Comparison of ENCODE assay signal across 21 cellular contexts in genomic region chr1:203742446-203742845, GRCh38. TPM values are rescaled to one million over a fixed set of nuclear protein-coding genes. Genes with fewer than 3 reads are reported as not detected.
DNase-seq lines count a peak whose midpoint lies in the region; ATAC-seq and TF ChIP-seq lines count a peak whose summit lies in the region.
"Had no signal": no experiment of that assay in that cellular context is flagged by ENCODE, and none has a peak within 500 bp of the region (broad histone marks: within the 10 kb centered on the region; RNA-seq: fewer than 3 reads in every experiment).

No MANE protein-coding gene starts in this region.

- H3K9me1 ChIP-seq in IMR-90 (ENCODE audit: insufficient read depth, low read length), result peaks cover 14% of the 10 kb centered on the region

- intact Hi-C loops in IMR-90 (cut with micrococcal nuclease), result no loop called here
- intact Hi-C loops in sigmoid colon (cut with DNase I), result loop anchor here (5.0 kb wide), 1 partner anchor 70 kb away; no protein-coding TSS in a partner anchor

- H3K9ac ChIP-seq in IMR-90 (ENCODE audit: low read depth, low read length), result no peak overlapping the region
- H3K9ac ChIP-seq: SK-N-SH had no signal

- H4K91ac ChIP-seq in IMR-90 (ENCODE audit: insufficient read depth, low read depth, low read length), result no peak overlapping the region

- H3K18ac ChIP-seq in IMR-90 (ENCODE audit: low read depth, low read length), result no peak overlapping the region

- H2AK9ac ChIP-seq in IMR-90 (replicated peaks; ENCODE audit: low read depth, low read length, poor library complexity), result no peak overlapping the region

- TF ChIP-seq EP300 in sigmoid colon (IDR thresholded peaks at IDR 0.05), result no peak

- no peak overlapping the region for H3K56ac ChIP-seq in IMR-90 (ENCODE audit: extremely low read depth, insufficient read depth, low read length)

- TF ChIP-seq CTCF in IMR-90 (conservative IDR thresholded peaks at IDR 0.05; ENCODE audit: low read depth, low read length) (no peak), sigmoid colon (IDR thresholded peaks at IDR 0.05) (no peak)

- WGBS in IMR-90 (ENCODE audit: extremely low coverage in 2 of 2, insufficient read length in 1 of 2), 2 experiments, result no CpG with 5 or more reads among the region's 3 CpGs
- WGBS in sigmoid colon, 2 donors, result 76 to 79% methylated on average over 3 of the region's 3 CpGs

- H2AFZ ChIP-seq in IMR-90 (replicated peaks; ENCODE audit: low read length, poor library complexity), result no peak overlapping the region

- TF ChIP-seq RAD21 in IMR-90 (IDR thresholded peaks at IDR 0.05; ENCODE audit: low read length), result no peak

- DNase-seq in NCI-H82 (lab: John Stamatoyannopoulos, UW) (peak; percentile 57), NCI-H82 treated with DMSO at 0.1 percent for 48 hours (lab: John Stamatoyannopoulos, UW; ENCODE audit: unreplicated experiment) (no peak), IMR-90 (peak; percentile 30), sigmoid colon (no peak)
- DNase-seq in stimulated activated CD4-positive, alpha-beta T cell treated with anti-CD3 and anti-CD28 coated beads, Interleukin-12 subunit alpha, Interleukin-12 subunit beta, amount 100 ng/mL, for 4 hours, result no peak
- DNase-seq: 8988T; activated B cell treated with CpG ODN at 0.5 μM for 24 hours; activated CD8-positive, alpha-beta T cell treated with anti-CD3 and anti-CD28 coated beads for 36 hours; activated naive CD4-positive, alpha-beta T cell treated with Interleukin-2 at 50 U/mL for 16 hours; activated T-cell treated with anti-CD3 and anti-CD28 coated beads, Interleukin-2, amount 50 U/mL, for 1 hour; aorta; MV-4-11; NCI-H187 treated with DMSO at 0.1 percent for 48 hours; NCI-H345; nucleus accumbens; SK-N-SH; upper lobe of left lung had no signal

- H3K36me3 ChIP-seq in IMR-90 (ENCODE audit: control insufficient read depth, insufficient read depth, low read length), result peaks cover 37% of the 10 kb centered on the region
- H3K36me3 ChIP-seq in sigmoid colon, result peaks cover 12 to 66% (median 26%) of the 10 kb centered on the region in 4 donors

- H4K20me1 ChIP-seq in IMR-90 (ENCODE audit: insufficient read depth, low read length), result peaks cover 12% of the 10 kb centered on the region; the same call in 1 of the 2 replicates

- in situ Hi-C loops in IMR-90 (cut with MboI; ENCODE audit: low sequenced_read_pairs), result no loop called here

- no peak overlapping the region for H2AK5ac ChIP-seq in IMR-90 (ENCODE audit: low read depth, low read length)

- no peak overlapping the region for H4K5ac ChIP-seq in IMR-90 (ENCODE audit: low read depth, low read length)

- H3K79me1 ChIP-seq in IMR-90 (ENCODE audit: low read depth in 1 of 2, low read length in 2 of 2), result peaks cover 7 to 37% of the 10 kb centered on the region in 2 experiments; a peak in 3 of 4 replicates

- no peak for ATAC-seq in IMR-90 (ENCODE audit: low read depth)
- ATAC-seq in HG03135 (IDR thresholded peaks at IDR 0.05; ENCODE audit: unreplicated experiment), result no peak
- ATAC-seq in GM21786 (IDR thresholded peaks at IDR 0.05; ENCODE audit: unreplicated experiment), result no peak
- ATAC-seq: activated CD8-positive, alpha-beta T cell treated with anti-CD3 and anti-CD28 coated beads for 36 hours had no signal

- no peak overlapping the region for H3K14ac ChIP-seq in IMR-90 (replicated peaks; ENCODE audit: low read depth, low read length)

- H2BK120ac ChIP-seq in IMR-90 (ENCODE audit: low read depth, low read length), result no peak overlapping the region

- POLR2A ChIA-PET in IMR-90 (lab: Charles Lee; ENCODE audit: unreplicated experiment), result no interaction called here

- no peak overlapping the region for H3K4me3 ChIP-seq in IMR-90 (ENCODE audit: insufficient read depth, low read depth, low read length)
- H3K4me3 ChIP-seq in sigmoid colon, result no peak overlapping the region
- H3K4me3 ChIP-seq: upper lobe of left lung had no signal

- H3K4me2 ChIP-seq in IMR-90 (ENCODE audit: low read depth, low read length), result no peak overlapping the region
- H3K4me2 ChIP-seq: SK-N-SH had no signal

- no peak overlapping the region for H2BK15ac ChIP-seq in IMR-90 (ENCODE audit: low read depth, low read length)

- no peak overlapping the region for H3K23ac ChIP-seq in IMR-90 (ENCODE audit: low read depth, low read length)

- H3K27me3 ChIP-seq in IMR-90 (ENCODE audit: control insufficient read depth, insufficient read depth, low read length) (no peaks in the 10 kb centered on the region), sigmoid colon (no peaks in the 10 kb centered on the region)
- H3K27me3 ChIP-seq: upper lobe of left lung had no signal

- BruUV-seq in IMR-90 (replicated peaks; lab: Mats Ljungman, UMichigan), result TSS peak; percentile 32

- TF ChIP-seq POLR2A in IMR-90 (IDR thresholded peaks at IDR 0.05; ENCODE audit: low read depth, low read length) (0 out of 2 replicates have a peak, but pooled peaks have one; percentile 16), sigmoid colon (IDR thresholded peaks at IDR 0.05) (no peak)

- no peak overlapping the region for H3K4ac ChIP-seq in IMR-90 (ENCODE audit: low read depth, low read length)

- H3K9me3 ChIP-seq in IMR-90 (ENCODE audit: control insufficient read depth, insufficient read depth, low read length) (no peaks in the 10 kb centered on the region), sigmoid colon (no peaks in the 10 kb centered on the region)
- H3K9me3 ChIP-seq: SK-N-SH, upper lobe of left lung had no signal

- H3K4me1 ChIP-seq in IMR-90 (ENCODE audit: control insufficient read depth, insufficient read depth, low read length) (peaks cover 1% of the 10 kb centered on the region; the same call in 1 of the 2 replicates), sigmoid colon (peaks cover 0 to 22% (median 12%) of the 10 kb centered on the region in 4 donors)

- no peak overlapping the region for H2BK20ac ChIP-seq in IMR-90 (ENCODE audit: low read depth, low read length)

- dilution Hi-C loops in IMR-90 (cut with HindIII; ENCODE audit: low sequenced_read_pairs, unreplicated experiment), result no loop called here

- H3K27ac ChIP-seq in IMR-90 (ENCODE audit: insufficient read depth, low read length), result no peak overlapping the region
- H3K27ac ChIP-seq in cingulate gyrus (ENCODE audit: low read depth, low read length), result peak overlapping the region; percentile 51
- peak overlapping the region in 3 of 4 donors; percentile 8 to 45 (median 41) for H3K27ac ChIP-seq in sigmoid colon
- H3K27ac ChIP-seq: upper lobe of left lung had no signal

- no peak overlapping the region for H4K8ac ChIP-seq in IMR-90 (ENCODE audit: low read depth in 2 of 2, low read length in 2 of 2)

- H2BK5ac ChIP-seq in IMR-90 (ENCODE audit: low read depth, low read length, poor library complexity, severe bottlenecking), result no peak overlapping the region

- CTCF ChIA-PET in IMR-90 (lab: Yijun Ruan, JAX), result no interaction called here

TF ChIP-seq in IMR-90, 13 proteins besides CTCF, POLR2A, EP300 and RAD21 (continues in another document):
- TF ChIP-seq BHLHE40 (IDR thresholded peaks at IDR 0.05; ENCODE audit: low read depth, low read length) (no peak), MAFK (IDR thresholded peaks at IDR 0.05; ENCODE audit: low read depth, low read length) (no peak), MXI1 (IDR thresholded peaks at IDR 0.05; ENCODE audit: borderline replicate concordance, low read depth, low read length) (no peak), ELK1 (IDR thresholded peaks at IDR 0.05; ENCODE audit: borderline replicate concordance, low read depth, low read length) (no peak), SMC3 (IDR thresholded peaks at IDR 0.05; ENCODE audit: low read depth, low read length) (no peak), NFE2L2 (IDR thresholded peaks at IDR 0.05; ENCODE audit: low read depth, low read length) (no peak), RFX5 (IDR thresholded peaks at IDR 0.05; ENCODE audit: low read depth, low read length) (no peak), USF2 (IDR thresholded peaks at IDR 0.05; ENCODE audit: low read depth, low read length) (no peak), MAZ (IDR thresholded peaks at IDR 0.05; ENCODE audit: borderline replicate concordance, low read depth, low read length) (no peak), RCOR1 (IDR thresholded peaks at IDR 0.05; ENCODE audit: insufficient replicate concordance, low read length) (no peak)

RNA-seq across cellular contexts. Expression of gene LAX1, which starts 22.5 kb away (rescaled TPM):
- not detected in 2 replicates for total RNA-seq in IMR-90 (2012; rRNA removed)
- polyA plus RNA-seq in IMR-90 (2012; rRNA removed), result 0.03 TPM in 1 of 2 replicates, not detected in the other
- polyA plus RNA-seq in IMR-90 (2012; cell fraction: cytosol; rRNA removed), result not detected in 2 replicates
- 0.07 TPM in 1 of 2 replicates, not detected in the other for polyA plus RNA-seq in IMR-90 (2012; cell fraction: nucleus; rRNA removed; ENCODE audit: low replicate concordance)
- total RNA-seq in sigmoid colon, result 1 to 10 TPM in 1 of 4 donors, under 1 TPM in 1, not detected in 2; 0.83 to 1.1 TPM
- polyA plus RNA-seq in sigmoid colon, result 1 to 10 TPM in 1 of 3 donors, under 1 TPM in 1, not detected in 1; 0.60 to 3.6 TPM
- total RNA-seq: cerebellum had no signal

RNA-seq across cellular contexts. Expression of gene ZBED6, which starts 53.0 kb away (rescaled TPM):
- 16.1 and 26.2 TPM in 2 replicates for total RNA-seq in IMR-90 (2012; rRNA removed)
- polyA plus RNA-seq in IMR-90 (2012; rRNA removed), result 3.8 and 4.4 TPM in 2 replicates
- 0.73 and 1.0 TPM in 2 replicates for polyA plus RNA-seq in IMR-90 (2012; cell fraction: cytosol; rRNA removed)
- 1.0 and 9.8 TPM in 2 replicates for polyA plus RNA-seq in IMR-90 (2012; cell fraction: nucleus; rRNA removed; ENCODE audit: low replicate concordance)
- 10 to 100 TPM; 11.0 to 21.4 (median 19.6) TPM for total RNA-seq in sigmoid colon
- 1 to 10 TPM in 2 of 3 donors, under 1 TPM in 1; 0.60 to 4.0 (median 1.6) TPM for polyA plus RNA-seq in sigmoid colon

RNA-seq across cellular contexts. Expression of gene ZC3H11A, which starts 53.0 kb away (rescaled TPM):
- 66.5 and 106 TPM in 2 replicates for total RNA-seq in IMR-90 (2012; rRNA removed)
- polyA plus RNA-seq in IMR-90 (2012; rRNA removed), result 43.6 and 52.1 TPM in 2 replicates
- 12.2 and 19.4 TPM in 2 replicates for polyA plus RNA-seq in IMR-90 (2012; cell fraction: cytosol; rRNA removed)
- 28.0 and 118 TPM in 2 replicates for polyA plus RNA-seq in IMR-90 (2012; cell fraction: nucleus; rRNA removed; ENCODE audit: low replicate concordance)
- 100 to 1,000 TPM in 1 of 4 donors, 10 to 100 TPM in 3; 84.9 to 111 (median 88.6) TPM for total RNA-seq in sigmoid colon
- 10 to 100 TPM; 17.8 to 44.3 (median 19.2) TPM for polyA plus RNA-seq in sigmoid colon

Comparison
In these comparisons a context has a peak if more than half of its experiments do, and no peak if none do; other contexts are left out.
1. DNase-seq: peak in NCI-H82 (single experiment) and IMR-90 (single experiment); none in NCI-H82 treated with DMSO at 0.1 percent for 48 hours (single experiment), sigmoid colon (single experiment) and stimulated activated CD4-positive, alpha-beta T cell treated with anti-CD3 and anti-CD28 coated beads, Interleukin-12 subunit alpha, Interleukin-12 subunit beta, amount 100 ng/mL, for 4 hours (single experiment).